ENCODE assay signal across 27 cellular contexts in the genomic region with DNA sequence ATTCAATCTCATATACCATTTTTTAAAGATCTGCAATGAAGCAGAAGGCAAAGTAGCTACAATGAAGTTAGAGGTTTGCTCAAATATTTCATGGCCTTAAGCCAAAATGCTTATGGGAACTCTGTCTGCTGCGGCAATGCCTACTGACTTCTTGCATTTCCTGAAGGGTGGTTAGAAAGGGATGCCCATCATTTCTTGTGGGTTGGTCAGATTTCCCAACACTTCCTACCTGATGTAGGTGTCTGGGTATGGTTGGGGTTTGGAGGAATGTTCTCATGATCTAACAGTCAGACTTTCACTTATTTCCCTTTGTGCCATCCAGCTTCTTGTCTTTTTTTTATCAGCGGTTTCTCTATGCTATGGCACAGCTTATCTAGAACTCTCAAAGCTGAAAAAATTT.
A peak's percentile ranks its signal among the peaks of the same experiment; 100 is the strongest.
DNase-seq lines count a peak whose midpoint lies in the region; ATAC-seq and TF ChIP-seq lines count a peak whose summit lies in the region.
"Had no signal": no experiment of that assay in that cellular context is flagged by ENCODE, and none has a peak within 500 bp of the region (broad histone marks: within the 10 kb centered on the region; RNA-seq: fewer than 3 reads in every experiment).

No MANE protein-coding gene starts in this region.

- H3K4me1 ChIP-seq in mammary epithelial cell (ENCODE audit: insufficient read depth, low read length) = peaks cover 4% of the 10 kb centered on the region
- H3K4me1 ChIP-seq in CD8-positive, alpha-beta memory T cell (ENCODE audit: insufficient read depth, low read length) = no peaks in the 10 kb centered on the region
- H3K4me1 ChIP-seq: left lung, parathyroid adenoma, sigmoid colon, upper lobe of right lung had no signal

- no TSS peak for BruUV-seq in mammary epithelial cell (replicated peaks; lab: Mats Ljungman, UMichigan)

- no peaks in the 10 kb centered on the region for H4K20me1 ChIP-seq in mammary epithelial cell (ENCODE audit: insufficient read depth, low read length)

- no peaks in the 10 kb centered on the region for H3K36me3 ChIP-seq in SK-N-MC (ENCODE audit: insufficient read depth, low read length)
- H3K36me3 ChIP-seq in mammary epithelial cell (ENCODE audit: insufficient read depth, low read length) = no peaks in the 10 kb centered on the region
- no peaks in the 10 kb centered on the region for H3K36me3 ChIP-seq in kidney epithelial cell (ENCODE audit: control insufficient read depth, insufficient read depth, low read length)
- no peaks in the 10 kb centered on the region for H3K36me3 ChIP-seq in CD8-positive, alpha-beta memory T cell (ENCODE audit: insufficient read depth, low read length)
- H3K36me3 ChIP-seq: left lung, sigmoid colon, upper lobe of right lung had no signal

- DNase-seq in GF-D8 (lab: John Stamatoyannopoulos, UW) (peak; percentile 30), SK-N-MC (ENCODE audit: low read depth, low spot score) (no peak), mammary epithelial cell (peak; percentile 85), kidney epithelial cell (ENCODE audit: low read depth) (peak; percentile 37), nucleus accumbens (lab: John Stamatoyannopoulos, UW) (no peak), NCI-H1436 treated with DMSO at 0.1 percent for 48 hours (lab: John Stamatoyannopoulos, UW) (no peak)
- no peak for DNase-seq in CD8-positive, alpha-beta memory T cell
- DNase-seq: activated naive CD8-positive, alpha-beta T cell treated with anti-CD3 and anti-CD28 coated beads for 36 hours; C1 segment of cervical spinal cord; IMR-90; left lung; midbrain; natural killer cell; NCI-H1694; NCI-H748 treated with DMSO at 0.1 percent for 48 hours; sigmoid colon; stimulated activated CD4-positive, alpha-beta T cell treated with anti-CD3 and anti-CD28 coated beads, Interleukin-15, amount 100 ng/mL, for 24 hours; stimulated activated CD8-positive, alpha-beta memory T cell treated with anti-CD3 and anti-CD28 coated beads, Interleukin-4, amount 100 ng/mL, for 48 hours; T-helper 17 cell; upper lobe of right lung had no signal

- peak overlapping the region; percentile 55 for H3K4me2 ChIP-seq in mammary epithelial cell (ENCODE audit: insufficient read depth, low read depth, low read length)

- intact Hi-C loops in mammary epithelial cell (cut with micrococcal nuclease) = no loop called here

- no peaks in the 10 kb centered on the region for H3K27me3 Mint-ChIP-seq in CD8-positive, alpha-beta memory T cell
- H3K27me3 Mint-ChIP-seq: activated naive CD8-positive, alpha-beta T cell treated with anti-CD3 and anti-CD28 coated beads for 36 hours; brain; T-helper 17 cell had no signal

- no peak overlapping the region for H3K9ac ChIP-seq in SK-N-MC (ENCODE audit: insufficient read length)
- no peak overlapping the region for H3K9ac ChIP-seq in mammary epithelial cell (ENCODE audit: insufficient read depth, low read length)
- H3K9ac ChIP-seq: parathyroid adenoma had no signal

- POLR2A ChIA-PET in CD8-positive, alpha-beta memory T cell (lab: Charles Lee) = no interaction called here

- H3K27ac Mint-ChIP-seq in CD8-positive, alpha-beta memory T cell = no peak overlapping the region
- H3K27ac Mint-ChIP-seq: activated naive CD8-positive, alpha-beta T cell treated with anti-CD3 and anti-CD28 coated beads for 36 hours; activated T-helper 2 cell treated with anti-CD3 and anti-CD28 coated beads, Interferon-gamma antibody, Interleukin-2, Interleukin-4, amounts not matched to agents 10 μg/mL and 5 μg/mL and 100 μg/mL, durations not matched to agents 14 hours and 24 hours and 36 hours; brain; natural killer cell; T-helper 17 cell had no signal

- peak overlapping the region; percentile 30 for H2AFZ ChIP-seq in mammary epithelial cell (ENCODE audit: low read depth, low read length)
- H2AFZ ChIP-seq: parathyroid adenoma had no signal

- WGBS in mammary epithelial cell (ENCODE audit: low coverage, missing lambda C conversion rate) = 28% methylated on average over 2 of the region's 2 CpGs

- no peak overlapping the region for H3K4me3 Mint-ChIP-seq in CD8-positive, alpha-beta memory T cell
- H3K4me3 Mint-ChIP-seq: activated naive CD8-positive, alpha-beta T cell treated with anti-CD3 and anti-CD28 coated beads for 36 hours; brain; natural killer cell; T-helper 17 cell had no signal

- no peaks in the 10 kb centered on the region for H3K9me3 Mint-ChIP-seq in CD8-positive, alpha-beta memory T cell
- H3K9me3 Mint-ChIP-seq: activated naive CD8-positive, alpha-beta T cell treated with anti-CD3 and anti-CD28 coated beads for 36 hours; activated T-helper 2 cell treated with anti-CD3 and anti-CD28 coated beads, Interferon-gamma antibody, Interleukin-2, Interleukin-4, amounts not matched to agents 10 μg/mL and 5 μg/mL and 100 μg/mL, durations not matched to agents 14 hours and 24 hours and 36 hours had no signal

- H3K36me3 Mint-ChIP-seq in CD8-positive, alpha-beta memory T cell = no peaks in the 10 kb centered on the region
- H3K36me3 Mint-ChIP-seq: activated naive CD8-positive, alpha-beta T cell treated with anti-CD3 and anti-CD28 coated beads for 36 hours; brain; natural killer cell had no signal

- no peaks in the 10 kb centered on the region for H3K4me1 Mint-ChIP-seq in CD8-positive, alpha-beta memory T cell
- H3K4me1 Mint-ChIP-seq: T-helper 17 cell had no signal

- dilution Hi-C loops in mammary epithelial cell (cut with HindIII; ENCODE audit: low sequenced_read_pairs) = no loop called here

- H3K27ac ChIP-seq in SK-N-MC = peak overlapping the region; percentile 48
- no peak overlapping the region for H3K27ac ChIP-seq in mammary epithelial cell (ENCODE audit: insufficient read depth, low read depth, low read length)
- H3K27ac ChIP-seq in CD8-positive, alpha-beta memory T cell (ENCODE audit: low read depth, low read length) = no peak overlapping the region
- H3K27ac ChIP-seq: coronary artery, HL-60, parathyroid adenoma, sigmoid colon, upper lobe of right lung had no signal

- no peak for ATAC-seq in GM18907 (IDR thresholded peaks at IDR 0.05; ENCODE audit: unreplicated experiment)
- ATAC-seq: left lung, natural killer cell, Right ventricle myocardium inferior, T-helper 17 cell, upper lobe of right lung had no signal

- in situ Hi-C loops in mammary epithelial cell (cut with MboI; ENCODE audit: low sequenced_read_pairs in 2 of 2) = no loop called here

- peak overlapping the region; percentile 40 for H3K4me3 ChIP-seq in SK-N-MC
- H3K4me3 ChIP-seq in mammary epithelial cell (replicated peaks in 1 of 3; ENCODE audit: insufficient read depth in 1 of 3, low read depth in 2 of 3, low read length in 3 of 3) = no peak overlapping the region
- H3K4me3 ChIP-seq in kidney epithelial cell (ENCODE audit: low read depth, low read length) = no peak overlapping the region
- H3K4me3 ChIP-seq in CD8-positive, alpha-beta memory T cell (ENCODE audit: low read length) = no peak overlapping the region
- H3K4me3 ChIP-seq: coronary artery, left lung, sigmoid colon, upper lobe of right lung had no signal

- CTCF ChIA-PET in mammary epithelial cell (lab: Charles Lee; ENCODE audit: low non-redundant PET) = no interaction called here
- CTCF ChIA-PET in CD8-positive, alpha-beta memory T cell (lab: Charles Lee) = interaction anchor here (1.2 kb wide), 1 partner anchor 16 kb away, joined by 3 read pairs; no protein-coding TSS in a partner anchor

- H3K27me3 ChIP-seq in mammary epithelial cell (ENCODE audit: insufficient read depth, low read length) = no peaks in the 10 kb centered on the region
- H3K27me3 ChIP-seq in kidney epithelial cell (ENCODE audit: control insufficient read depth, insufficient read depth, low read length) = no peaks in the 10 kb centered on the region
- no peaks in the 10 kb centered on the region for H3K27me3 ChIP-seq in CD8-positive, alpha-beta memory T cell (ENCODE audit: insufficient read depth, low read length, poor library complexity, severe bottlenecking)
- H3K27me3 ChIP-seq: left lung, sigmoid colon, upper lobe of right lung had no signal

- TF ChIP-seq CTCF in mammary epithelial cell (conservative IDR thresholded peaks at IDR 0.05 in 1 of 2, IDR thresholded peaks at IDR 0.05 in 1 of 2; ENCODE audit: extremely low read depth in 1 of 2, insufficient read depth in 1 of 2, low read depth in 1 of 2, low read length in 2 of 2) (no peak), kidney epithelial cell (IDR thresholded peaks at IDR 0.05; ENCODE audit: insufficient read depth, low read length, poor library complexity, severe bottlenecking) (no peak)

- H3K79me2 ChIP-seq in mammary epithelial cell (ENCODE audit: insufficient read depth, low read length) = no peaks in the 10 kb centered on the region
- H3K79me2 ChIP-seq: parathyroid adenoma had no signal

- H3K9me3 ChIP-seq in SK-N-MC (ENCODE audit: low read depth, low read length) (no peaks in the 10 kb centered on the region), mammary epithelial cell (replicated peaks; ENCODE audit: insufficient read depth, low read length) (no peaks in the 10 kb centered on the region)
- no peaks in the 10 kb centered on the region for H3K9me3 ChIP-seq in CD8-positive, alpha-beta memory T cell (ENCODE audit: low read length)
- H3K9me3 ChIP-seq: left lung, sigmoid colon, upper lobe of right lung had no signal

Comparison
In these comparisons a context has a peak if more than half of its experiments do, and no peak if none do; other contexts are left out.
1. DNase-seq: peak in GF-D8 (single experiment), mammary epithelial cell (single experiment) and kidney epithelial cell (single experiment); none in SK-N-MC (single experiment), CD8-positive, alpha-beta memory T cell (0 of 5), nucleus accumbens (0 of 56) and NCI-H1436 treated with DMSO at 0.1 percent for 48 hours (single experiment).